8 cellular contexts compared by ENCODE assay signal in genomic region chr6:27251672-27252251, GRCh38. TPM values are rescaled to one million over a fixed set of nuclear protein-coding genes. Genes with fewer than 3 reads are reported as not detected.
A peak's percentile ranks its signal among the peaks of the same experiment; 100 is the strongest.
DNase-seq lines count a peak whose midpoint lies in the region; ATAC-seq and TF ChIP-seq lines count a peak whose summit lies in the region.

No MANE protein-coding gene starts in this region.

- peak overlapping the region in 1 of 2 donors; percentile 75 for H3K27ac ChIP-seq in lung (ENCODE audit: low read depth in 1 of 2, low read length in 1 of 2)

- H3K36me3 ChIP-seq in lung (ENCODE audit: control insufficient read depth in 2 of 2, insufficient read depth in 2 of 2, low read length in 2 of 2): no peaks in the 10 kb centered on the region

- WGBS in lung, 2 donors: 4 to 5% methylated on average over 44 of the region's 44 CpGs

- DNase-seq in NCI-H2107 treated with DMSO at 0.1 percent for 48 hours (lab: John Stamatoyannopoulos, UW; ENCODE audit: unreplicated experiment) (peak; percentile 20), NCI-H2107 (lab: John Stamatoyannopoulos, UW) (no peak), NCI-H1694 treated with DMSO at 0.1 percent for 48 hours (lab: John Stamatoyannopoulos, UW) (peak; percentile 11), choroid plexus epithelial cell (ENCODE audit: low read depth) (peak; percentile 79), lung (ENCODE audit: low spot score) (peak; percentile 85)
- peak; percentile 47 to 54 for DNase-seq in activated CD4-positive, alpha-beta T cell treated with anti-CD3 and anti-CD28 coated beads for 24 hours (ENCODE audit: low read depth in 2 of 2)
- peak; percentile 19 to 26 for DNase-seq in stimulated activated CD8-positive, alpha-beta memory T cell treated with anti-CD3 and anti-CD28 coated beads, Interleukin-15, amount 100 ng/mL, for 4 hours (ENCODE audit: low read depth in 2 of 2)

- H3K9me3 ChIP-seq in lung (ENCODE audit: control insufficient read depth in 2 of 2, insufficient read depth in 1 of 2, low read length in 1 of 2): peaks cover 0 to 12% of the 10 kb centered on the region in 2 donors

- peak; percentile 55 for TF ChIP-seq CTCF in choroid plexus epithelial cell (conservative IDR thresholded peaks at IDR 0.05; ENCODE audit: low read depth, low read length)
- peak; percentile 8 for TF ChIP-seq CTCF in lung (IDR thresholded peaks at IDR 0.05; ENCODE audit: control extremely low read depth, extremely low read depth)

- peak; percentile 82 for ATAC-seq in HG02884 (IDR thresholded peaks at IDR 0.05; ENCODE audit: unreplicated experiment)
- ATAC-seq in lung (ENCODE audit: insufficient read depth, low FRiP score): peak; percentile 89

- peaks cover 0 to 8% of the 10 kb centered on the region in 2 donors for H3K4me1 ChIP-seq in lung (ENCODE audit: control insufficient read depth in 2 of 2, insufficient read depth in 2 of 2, low read length in 2 of 2)

- H3K4me3 ChIP-seq in choroid plexus epithelial cell (ENCODE audit: low read depth, low read length): peak overlapping the region; percentile 62
- peak overlapping the region; percentile 10 for H3K4me3 ChIP-seq in lung

- H3K27me3 ChIP-seq in lung (ENCODE audit: control insufficient read depth, insufficient read depth): no peaks in the 10 kb centered on the region

RNA-seq across cellular contexts. Expression of gene PRSS16, which starts 4.3 kb away (rescaled TPM):
- 10 to 100 TPM in 1 of 2 donors, 1 to 10 TPM in 1; 3.2 to 18.0 TPM for total RNA-seq in lung
- polyA plus RNA-seq in lung: 10 to 100 TPM; 10.2 to 11.0 TPM
